ENCODE assay signal across 7 cellular contexts in the genomic region with DNA sequence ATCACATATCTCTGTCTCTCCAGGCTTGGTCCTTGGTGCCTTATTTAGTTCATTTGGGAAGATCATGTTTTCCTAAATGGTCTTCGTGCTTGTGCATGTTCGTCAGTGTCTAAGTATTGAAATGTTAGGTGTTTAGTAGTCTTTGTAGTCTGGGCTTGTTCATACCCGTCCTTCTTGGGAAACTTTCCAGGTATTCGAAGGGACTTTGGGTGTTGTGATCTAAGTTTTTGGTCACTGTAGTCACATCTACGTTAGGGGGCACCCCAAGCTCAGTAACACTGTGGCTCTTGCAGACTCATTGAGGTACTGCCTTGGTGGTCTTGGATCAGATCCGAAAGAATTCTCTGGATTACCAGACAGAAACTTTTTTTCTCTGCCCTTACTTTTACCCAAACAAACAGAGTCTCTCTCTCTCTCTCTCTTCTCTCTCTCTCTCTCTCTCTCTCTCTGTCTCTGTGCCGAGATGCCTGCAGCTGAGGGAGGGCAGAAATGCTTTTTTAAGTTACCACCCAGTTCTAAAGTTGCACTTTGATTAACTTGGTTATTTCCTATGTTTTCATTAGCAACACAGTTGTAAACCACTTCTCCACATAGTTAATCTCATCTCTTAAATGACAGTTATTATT.
DNase-seq lines count a peak whose midpoint lies in the region; ATAC-seq lines count a peak whose summit lies in the region.

No MANE protein-coding gene starts in this region.

- H3K4me3 Mint-ChIP-seq in activated naive CD8-positive, alpha-beta T cell treated with anti-CD3 and anti-CD28 coated beads, Interleukin-2, amount 50 U/mL, for 24 hours, result no peak overlapping the region

- H3K9me3 Mint-ChIP-seq in activated naive CD8-positive, alpha-beta T cell treated with anti-CD3 and anti-CD28 coated beads, Interleukin-2, amount 50 U/mL, for 24 hours, result no peaks in the 10 kb centered on the region

- H3K36me3 Mint-ChIP-seq in activated naive CD8-positive, alpha-beta T cell treated with anti-CD3 and anti-CD28 coated beads, Interleukin-2, amount 50 U/mL, for 24 hours (ENCODE audit: low read depth), result no peaks in the 10 kb centered on the region

- no peak for ATAC-seq in activated naive CD8-positive, alpha-beta T cell treated with anti-CD3 and anti-CD28 coated beads, Interleukin-2, amount 50 U/mL, for 24 hours
- ATAC-seq in HG03442 (IDR thresholded peaks at IDR 0.05; ENCODE audit: unreplicated experiment), result no peak

- DNase-seq in Daoy (ENCODE audit: low read depth) (peak; percentile 15), HT1080 (ENCODE audit: low read depth) (peak; percentile 9), kidney tubule cell (ENCODE audit: low spot score) (peak; percentile 2), NCI-H446 treated with DMSO at 0.1 percent for 48 hours (lab: John Stamatoyannopoulos, UW) (no peak), NCI-H1417 treated with DMSO at 0.1 percent for 48 hours (lab: John Stamatoyannopoulos, UW) (no peak)
- DNase-seq in activated naive CD8-positive, alpha-beta T cell treated with anti-CD3 and anti-CD28 coated beads, Interleukin-2, amount 50 U/mL, for 24 hours, result peak; percentile 13

- H3K27ac Mint-ChIP-seq in activated naive CD8-positive, alpha-beta T cell treated with anti-CD3 and anti-CD28 coated beads, Interleukin-2, amount 50 U/mL, for 24 hours, result no peak overlapping the region

- H3K27me3 Mint-ChIP-seq in activated naive CD8-positive, alpha-beta T cell treated with anti-CD3 and anti-CD28 coated beads, Interleukin-2, amount 50 U/mL, for 24 hours, result no peaks in the 10 kb centered on the region

- H3K4me1 Mint-ChIP-seq in activated naive CD8-positive, alpha-beta T cell treated with anti-CD3 and anti-CD28 coated beads, Interleukin-2, amount 50 U/mL, for 24 hours, result peaks cover 3% of the 10 kb centered on the region

Comparison
In these comparisons a context has a peak if more than half of its experiments do, and no peak if none do; other contexts are left out.
1. DNase-seq: peak in Daoy (single experiment), HT1080 (single experiment), activated naive CD8-positive, alpha-beta T cell treated with anti-CD3 and anti-CD28 coated beads, Interleukin-2, amount 50 U/mL, for 24 hours (single experiment) and kidney tubule cell (single experiment); none in NCI-H446 treated with DMSO at 0.1 percent for 48 hours (single experiment) and NCI-H1417 treated with DMSO at 0.1 percent for 48 hours (single experiment).